Comparison of ENCODE assay signal across 27 cellular contexts in the genomic region with DNA sequence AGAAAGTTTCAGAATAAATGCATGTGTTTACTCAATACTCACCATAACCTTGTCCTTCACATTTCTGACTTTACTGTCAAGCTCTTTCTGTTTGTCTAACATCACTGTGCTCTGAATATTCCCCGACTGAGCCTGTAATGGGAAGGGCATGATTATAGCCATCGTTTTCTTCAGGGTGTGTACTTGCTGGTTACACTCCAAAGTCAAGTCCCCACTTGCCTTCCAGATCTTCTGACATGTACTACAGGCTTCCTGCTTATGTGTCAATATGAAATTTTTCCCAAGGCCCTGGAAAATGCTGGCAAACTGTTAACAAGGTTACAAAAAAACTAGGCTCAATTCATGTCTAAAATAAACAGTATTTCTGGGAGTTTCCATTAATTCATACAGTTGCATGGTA. TPM values are rescaled to one million over a fixed set of nuclear protein-coding genes. Genes with fewer than 3 reads are reported as not detected.
DNase-seq lines count a peak whose midpoint lies in the region; ATAC-seq, FAIRE-seq and TF ChIP-seq lines count a peak whose summit lies in the region.
"Had no signal": no experiment of that assay in that cellular context is flagged by ENCODE, and none has a peak within 500 bp of the region (broad histone marks: within the 10 kb centered on the region; RNA-seq: fewer than 3 reads in every experiment).

No MANE protein-coding gene starts in this region.

- peaks cover 95% of the 10 kb centered on the region for H3K36me3 Mint-ChIP-seq in activated CD4-positive, alpha-beta T cell treated with anti-CD3 and anti-CD28 coated beads, Interleukin-2, amount 10 ng/mL, durations not matched to agents 7 days and 5 days (ENCODE audit: low read depth)
- peaks cover 98% of the 10 kb centered on the region for H3K36me3 Mint-ChIP-seq in activated CD4-positive, alpha-beta memory T cell treated with anti-CD3 and anti-CD28 coated beads, Interleukin-2, amount 10 ng/mL, durations not matched to agents 7 days and 5 days (ENCODE audit: low read depth)
- H3K36me3 Mint-ChIP-seq in endothelial cell (ENCODE audit: low read depth, unreplicated experiment) = peaks cover 43% of the 10 kb centered on the region

- ATAC-seq in pancreas (peak; percentile 59 to 76 (median 68)), GM19035 (IDR thresholded peaks at IDR 0.05; ENCODE audit: unreplicated experiment) (no peak)
- ATAC-seq: A549; activated CD4-positive, CD25-positive, alpha-beta regulatory T cell treated with anti-CD3 and anti-CD28 coated beads, Interleukin-2, amount 50 U/mL, for 24 hours had no signal

- DNase-seq in activated CD4-positive, alpha-beta T cell treated with anti-CD3 and anti-CD28 coated beads, Interleukin-2, amount 10 ng/mL, durations not matched to agents 7 days and 5 days = no peak
- DNase-seq in activated CD4-positive, alpha-beta T cell treated with anti-CD3 and anti-CD28 coated beads for 48 hours = no peak
- DNase-seq in activated CD4-positive, alpha-beta memory T cell treated with anti-CD3 and anti-CD28 coated beads, Interleukin-2, amount 10 ng/mL, durations not matched to agents 7 days and 5 days = no peak
- DNase-seq in endothelial cell (ENCODE audit: low spot score) (no peak), pancreas (no peak), NCI-H82 treated with DMSO at 0.1 percent for 48 hours (lab: John Stamatoyannopoulos, UW; ENCODE audit: unreplicated experiment) (no peak), DMS79 (lab: John Stamatoyannopoulos, UW) (no peak)
- DNase-seq: activated T-cell treated with anti-CD3 and anti-CD28 coated beads for 4 hours; C1 segment of cervical spinal cord; cerebellar nuclear complex; DND-41; GM23248; hypothalamus; kidney glomerular epithelial cell; NCI-H1417 treated with DMSO at 0.1 percent for 48 hours; NCI-H2171 treated with DMSO at 0.1 percent for 48 hours; NCI-H748 treated with DMSO at 0.1 percent for 48 hours; OCI-M1; retina; stimulated activated CD4-positive, alpha-beta T cell treated with anti-CD3 and anti-CD28 coated beads, Interleukin-12 subunit alpha, Interleukin-12 subunit beta, amount 100 ng/mL, for 4 hours; T1000 had no signal

- CTCF ChIA-PET in activated CD4-positive, alpha-beta T cell treated with anti-CD3 and anti-CD28 coated beads, Interleukin-2, amount 10 ng/mL, durations not matched to agents 7 days and 5 days (lab: Charles Lee) = interaction anchor here (0.9 to 1.8 kb wide), 6 partner anchors 10 to 33 kb away, joined by 3 to 5 read pairs (median 3); no protein-coding TSS in a partner anchor
- CTCF ChIA-PET in activated CD4-positive, alpha-beta memory T cell treated with anti-CD3 and anti-CD28 coated beads, Interleukin-2, amount 10 ng/mL, durations not matched to agents 7 days and 5 days (lab: Charles Lee) = no interaction called here

- intact Hi-C loops in pancreas (cut with DNase I) = no loop called here

- no peak overlapping the region for H3K4me3 ChIP-seq in pancreas
- H3K4me3 ChIP-seq: A549, GM23248, neural progenitor cell, tibial nerve had no signal

- POLR2A ChIA-PET in activated CD4-positive, alpha-beta T cell treated with anti-CD3 and anti-CD28 coated beads, Interleukin-2, amount 10 ng/mL, durations not matched to agents 7 days and 5 days (lab: Charles Lee) = no interaction called here
- POLR2A ChIA-PET in activated CD4-positive, alpha-beta memory T cell treated with anti-CD3 and anti-CD28 coated beads, Interleukin-2, amount 10 ng/mL, durations not matched to agents 7 days and 5 days (lab: Charles Lee) = interaction anchor here (1.0 to 3.6 kb wide), 4 partner anchors 10 to 121 kb away, joined by 3 to 26 read pairs (median 3); partner anchors contain the start of gene STAT1

- no peak overlapping the region for H3K4me3 Mint-ChIP-seq in activated CD4-positive, alpha-beta T cell treated with anti-CD3 and anti-CD28 coated beads, Interleukin-2, amount 10 ng/mL, durations not matched to agents 7 days and 5 days
- no peak overlapping the region for H3K4me3 Mint-ChIP-seq in activated CD4-positive, alpha-beta memory T cell treated with anti-CD3 and anti-CD28 coated beads, Interleukin-2, amount 10 ng/mL, durations not matched to agents 7 days and 5 days
- peak overlapping the region; percentile 6 for H3K4me3 Mint-ChIP-seq in endothelial cell (ENCODE audit: unreplicated experiment)
- H3K4me3 Mint-ChIP-seq: mesothelial cell of epicardium, neural progenitor cell had no signal

- H3K27me3 Mint-ChIP-seq in activated CD4-positive, alpha-beta T cell treated with anti-CD3 and anti-CD28 coated beads, Interleukin-2, amount 10 ng/mL, durations not matched to agents 7 days and 5 days = no peaks in the 10 kb centered on the region
- H3K27me3 Mint-ChIP-seq in activated CD4-positive, alpha-beta memory T cell treated with anti-CD3 and anti-CD28 coated beads, Interleukin-2, amount 10 ng/mL, durations not matched to agents 7 days and 5 days = no peaks in the 10 kb centered on the region
- H3K27me3 Mint-ChIP-seq in endothelial cell (ENCODE audit: unreplicated experiment) = peaks cover 1% of the 10 kb centered on the region

- H3K4me1 ChIP-seq in pancreas = no peaks in the 10 kb centered on the region
- H3K4me1 ChIP-seq: A549, neural progenitor cell, tibial nerve had no signal

- no peaks in the 10 kb centered on the region for H3K27me3 ChIP-seq in pancreas
- H3K27me3 ChIP-seq: neural progenitor cell, tibial nerve had no signal

- no peak for FAIRE-seq in pancreas (lab: Jason Lieb, UNC)
- FAIRE-seq: A549 had no signal

- peak overlapping the region in 1 of 4 donors; percentile 11 for H3K27ac ChIP-seq in pancreas
- H3K27ac ChIP-seq: A549, GM23248, neural progenitor cell, tibial nerve had no signal

- H3K9me3 Mint-ChIP-seq in activated CD4-positive, alpha-beta T cell treated with anti-CD3 and anti-CD28 coated beads, Interleukin-2, amount 10 ng/mL, durations not matched to agents 7 days and 5 days = peaks cover 17% of the 10 kb centered on the region
- H3K9me3 Mint-ChIP-seq in activated CD4-positive, alpha-beta memory T cell treated with anti-CD3 and anti-CD28 coated beads, Interleukin-2, amount 10 ng/mL, durations not matched to agents 7 days and 5 days = peaks cover 14% of the 10 kb centered on the region
- H3K9me3 Mint-ChIP-seq in endothelial cell (ENCODE audit: unreplicated experiment) = no peaks in the 10 kb centered on the region
- H3K9me3 Mint-ChIP-seq: neural progenitor cell had no signal

- peak overlapping the region; percentile 6 for H3K27ac Mint-ChIP-seq in activated CD4-positive, alpha-beta T cell treated with anti-CD3 and anti-CD28 coated beads, Interleukin-2, amount 10 ng/mL, durations not matched to agents 7 days and 5 days
- H3K27ac Mint-ChIP-seq in activated CD4-positive, alpha-beta memory T cell treated with anti-CD3 and anti-CD28 coated beads, Interleukin-2, amount 10 ng/mL, durations not matched to agents 7 days and 5 days = peak overlapping the region; percentile 29
- H3K27ac Mint-ChIP-seq in endothelial cell (ENCODE audit: unreplicated experiment) = no peak overlapping the region
- H3K27ac Mint-ChIP-seq: mesothelial cell of epicardium, neural progenitor cell had no signal

- no peak for TF ChIP-seq CTCF in endothelial cell (IDR thresholded peaks at IDR 0.05; ENCODE audit: unreplicated experiment)
- TF ChIP-seq CTCF in pancreas (IDR thresholded peaks at IDR 0.05) = no peak

- peaks cover 93% of the 10 kb centered on the region for H3K4me1 Mint-ChIP-seq in activated CD4-positive, alpha-beta T cell treated with anti-CD3 and anti-CD28 coated beads, Interleukin-2, amount 10 ng/mL, durations not matched to agents 7 days and 5 days
- peaks cover 89% of the 10 kb centered on the region for H3K4me1 Mint-ChIP-seq in activated CD4-positive, alpha-beta memory T cell treated with anti-CD3 and anti-CD28 coated beads, Interleukin-2, amount 10 ng/mL, durations not matched to agents 7 days and 5 days
- H3K4me1 Mint-ChIP-seq in endothelial cell (ENCODE audit: unreplicated experiment) = no peaks in the 10 kb centered on the region
- H3K4me1 Mint-ChIP-seq: mesothelial cell of epicardium, neural progenitor cell had no signal

- H3K36me3 ChIP-seq in pancreas = peaks cover 5 to 69% (median 29%) of the 10 kb centered on the region in 3 donors

- 10 to 23% methylated on average over 2 of the region's 2 CpGs for WGBS in pancreas, 2 donors

- no peaks in the 10 kb centered on the region for H3K9me3 ChIP-seq in pancreas
- H3K9me3 ChIP-seq: A549, tibial nerve had no signal

RNA-seq across cellular contexts. Expression of gene STAT1, which starts 12.9 kb away (rescaled TPM):
- 100 to 1,000 TPM; 876 to 958 TPM for total RNA-seq in activated CD4-positive, alpha-beta T cell treated with anti-CD3 and anti-CD28 coated beads, Interleukin-2, amount 10 ng/mL, durations not matched to agents 7 days and 5 days
- 100 to 1,000 TPM; 540 to 547 TPM for total RNA-seq in activated CD4-positive, alpha-beta memory T cell treated with anti-CD3 and anti-CD28 coated beads, Interleukin-2, amount 10 ng/mL, durations not matched to agents 7 days and 5 days
- total RNA-seq in endothelial cell (ENCODE audit: unreplicated experiment) = 30.1 TPM
- total RNA-seq in pancreas = 10 to 100 TPM; 16.5 to 51.8 (median 28.6) TPM
- polyA plus RNA-seq in pancreas = 10 to 100 TPM in 1 of 2 donors, 1 to 10 TPM in 1; 8.2 to 18.2 TPM

Comparison
In these comparisons a context has a peak if more than half of its experiments do, and no peak if none do; other contexts are left out.
1. RNA of gene STAT1, which starts 12.9 kb away (total RNA-seq): 876 to 958 TPM in activated CD4-positive, alpha-beta T cell treated with anti-CD3 and anti-CD28 coated beads, Interleukin-2, amount 10 ng/mL, durations not matched to agents 7 days and 5 days and 540 to 547 TPM in activated CD4-positive, alpha-beta memory T cell treated with anti-CD3 and anti-CD28 coated beads, Interleukin-2, amount 10 ng/mL, durations not matched to agents 7 days and 5 days; 30.1 TPM in endothelial cell (single experiment) and 16.5 to 51.8 TPM in pancreas; every median in the first group is over 10 times any median in the second.